Comparison of ENCODE assay signal across 8 cellular contexts in the genomic region with DNA sequence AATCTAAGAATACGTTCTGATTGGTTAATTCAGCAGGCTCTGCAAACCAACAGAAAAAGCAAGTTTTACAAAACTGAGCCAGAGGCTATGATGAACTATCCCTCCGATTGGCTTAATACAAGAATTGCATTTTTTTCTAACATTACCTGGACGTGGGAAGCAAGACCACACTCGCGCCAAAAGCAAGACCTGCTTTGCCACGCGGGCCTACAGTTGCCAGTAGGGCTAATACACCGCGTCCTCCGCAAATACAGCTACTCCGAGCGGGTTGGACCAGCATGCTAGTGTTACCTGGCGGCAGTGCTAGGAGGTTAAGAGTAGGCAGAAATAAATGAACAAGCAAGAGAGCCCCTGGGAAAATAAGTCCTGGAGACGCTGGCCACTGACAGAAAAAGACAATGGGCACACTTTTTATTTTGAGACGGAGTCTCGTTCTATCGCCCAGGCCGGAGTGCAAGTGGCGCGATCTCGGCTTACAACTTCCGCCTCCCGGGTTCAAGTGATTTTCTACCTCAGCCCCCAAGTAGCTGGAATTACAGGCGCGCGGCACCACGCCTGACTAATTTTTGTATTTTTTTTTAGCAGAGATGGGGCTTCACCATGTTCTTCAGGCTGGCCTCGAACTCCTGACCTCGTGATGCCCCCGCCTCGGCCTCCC.
DNase-seq lines count a peak whose midpoint lies in the region; ATAC-seq, FAIRE-seq and TF ChIP-seq lines count a peak whose summit lies in the region.

No MANE protein-coding gene starts in this region.

- H3K9me3 ChIP-seq in heart right ventricle: no peaks in the 10 kb centered on the region

- 14 to 16% methylated on average over 31 of the region's 31 CpGs for WGBS in heart right ventricle, 2 donors

- peaks cover 15% of the 10 kb centered on the region for H3K27me3 Mint-ChIP-seq in activated naive CD8-positive, alpha-beta T cell treated with anti-CD3 and anti-CD28 coated beads for 36 hours
- peaks cover 0 to 18% (median 18%) of the 10 kb centered on the region in 3 donors for H3K27me3 Mint-ChIP-seq in immature natural killer cell (ENCODE audit: low read depth in 3 of 3)

- peaks cover 4 to 74% (median 55%) of the 10 kb centered on the region in 7 donors for H3K27me3 ChIP-seq in heart right ventricle

- H3K4me1 ChIP-seq in heart right ventricle: peaks cover 0 to 46% (median 15%) of the 10 kb centered on the region in 9 donors

- H3K9me3 Mint-ChIP-seq in activated naive CD8-positive, alpha-beta T cell treated with anti-CD3 and anti-CD28 coated beads for 36 hours: no peaks in the 10 kb centered on the region
- no peaks in the 10 kb centered on the region for H3K9me3 Mint-ChIP-seq in immature natural killer cell
- no peaks in the 10 kb centered on the region for H3K9me3 Mint-ChIP-seq in stimulated activated effector memory CD8-positive, alpha-beta T cell treated with anti-CD3 and anti-CD28 coated beads, Interleukin-12 subunit alpha, Interleukin-12 subunit beta, amount 100 ng/mL, for 72 hours

- peak overlapping the region in 2 of 10 donors; percentile 61 to 92 for H3K27ac ChIP-seq in heart right ventricle

- ATAC-seq in heart right ventricle (no peak), GM18861 (IDR thresholded peaks at IDR 0.05; ENCODE audit: unreplicated experiment) (no peak)
- peak; percentile 38 for ATAC-seq in stimulated activated effector memory CD8-positive, alpha-beta T cell treated with anti-CD3 and anti-CD28 coated beads, Interleukin-12 subunit alpha, Interleukin-12 subunit beta, amount 100 ng/mL, for 72 hours

- FAIRE-seq in RCC 7860 (lab: Jason Lieb, UNC): no peak

- intact Hi-C loops in heart right ventricle (cut with DNase I) (loop anchor here in 2 of 10 donors (5.0 to 10.0 kb wide), 2 partner anchors 39 to 52 kb away; a partner anchor contains a TSS), cardiac septum (cut with DNase I) (loop anchor here (5.0 kb wide), 1 partner anchor 39 kb away; a partner anchor contains a TSS)

- peak overlapping the region; percentile 82 for H3K4me3 Mint-ChIP-seq in activated naive CD8-positive, alpha-beta T cell treated with anti-CD3 and anti-CD28 coated beads for 36 hours
- H3K4me3 Mint-ChIP-seq in immature natural killer cell: peak overlapping the region; percentile 95 to 98 (median 98)
- peak overlapping the region; percentile 87 for H3K4me3 Mint-ChIP-seq in stimulated activated effector memory CD8-positive, alpha-beta T cell treated with anti-CD3 and anti-CD28 coated beads, Interleukin-12 subunit alpha, Interleukin-12 subunit beta, amount 100 ng/mL, for 72 hours

- peaks cover 5% of the 10 kb centered on the region for H3K36me3 Mint-ChIP-seq in activated naive CD8-positive, alpha-beta T cell treated with anti-CD3 and anti-CD28 coated beads for 36 hours
- H3K36me3 Mint-ChIP-seq in immature natural killer cell: no peaks in the 10 kb centered on the region
- peaks cover 28% of the 10 kb centered on the region for H3K36me3 Mint-ChIP-seq in stimulated activated effector memory CD8-positive, alpha-beta T cell treated with anti-CD3 and anti-CD28 coated beads, Interleukin-12 subunit alpha, Interleukin-12 subunit beta, amount 100 ng/mL, for 72 hours

- peaks cover 38% of the 10 kb centered on the region for H3K4me1 Mint-ChIP-seq in activated naive CD8-positive, alpha-beta T cell treated with anti-CD3 and anti-CD28 coated beads for 36 hours
- peaks cover 29 to 39% of the 10 kb centered on the region in 2 donors for H3K4me1 Mint-ChIP-seq in immature natural killer cell
- H3K4me1 Mint-ChIP-seq in stimulated activated effector memory CD8-positive, alpha-beta T cell treated with anti-CD3 and anti-CD28 coated beads, Interleukin-12 subunit alpha, Interleukin-12 subunit beta, amount 100 ng/mL, for 72 hours: peaks cover 31% of the 10 kb centered on the region

- no peak for DNase-seq in heart right ventricle
- DNase-seq in cardiac septum (ENCODE audit: low spot score): no peak
- peak; percentile 34 for DNase-seq in NCI-H187 treated with DMSO at 0.1 percent for 48 hours (lab: John Stamatoyannopoulos, UW)
- peak; percentile 62 for DNase-seq in activated naive CD8-positive, alpha-beta T cell treated with anti-CD3 and anti-CD28 coated beads for 36 hours
- peak in 2 of 3 donors; percentile 21 to 27 for DNase-seq in immature natural killer cell
- peak in 1 of 2 donors; percentile 78 for DNase-seq in stimulated activated effector memory CD8-positive, alpha-beta T cell treated with anti-CD3 and anti-CD28 coated beads, Interleukin-12 subunit alpha, Interleukin-12 subunit beta, amount 100 ng/mL, for 72 hours (ENCODE audit: low spot score in 2 of 2)
- no peak for DNase-seq in RCC 7860 (ENCODE audit: low spot score)

- H3K4me3 ChIP-seq in heart right ventricle: peak overlapping the region in 9 of 10 donors; percentile 37 to 67 (median 55)

- TF ChIP-seq CTCF in heart right ventricle (IDR thresholded peaks at IDR 0.05): no peak

- H3K27ac Mint-ChIP-seq in activated naive CD8-positive, alpha-beta T cell treated with anti-CD3 and anti-CD28 coated beads for 36 hours: peak overlapping the region; percentile 98
- H3K27ac Mint-ChIP-seq in immature natural killer cell: peak overlapping the region; percentile 93 to 98 (median 96)
- H3K27ac Mint-ChIP-seq in stimulated activated effector memory CD8-positive, alpha-beta T cell treated with anti-CD3 and anti-CD28 coated beads, Interleukin-12 subunit alpha, Interleukin-12 subunit beta, amount 100 ng/mL, for 72 hours: peak overlapping the region; percentile 98

- H3K36me3 ChIP-seq in heart right ventricle: no peaks in the 10 kb centered on the region

Comparison
In these comparisons a context has a peak if more than half of its experiments do, and no peak if none do; other contexts are left out.
1. DNase-seq: peak in NCI-H187 treated with DMSO at 0.1 percent for 48 hours (single experiment), activated naive CD8-positive, alpha-beta T cell treated with anti-CD3 and anti-CD28 coated beads for 36 hours (single experiment) and immature natural killer cell (2 of 3); none in heart right ventricle (0 of 2), cardiac septum (single experiment) and RCC 7860 (single experiment).
2. Peak in every context shown above with its lines, with median percentiles within 50 percentile points of each other: H3K27ac Mint-ChIP-seq and H3K4me3 Mint-ChIP-seq.